ENCODE assay signal across 8 cellular contexts in genomic region chr3:195687209-195687760, GRCh38. TPM values are rescaled to one million over a fixed set of nuclear protein-coding genes. Genes with fewer than 3 reads are reported as not detected.
DNase-seq lines count a peak whose midpoint lies in the region; ATAC-seq and TF ChIP-seq lines count a peak whose summit lies in the region.
"Not testable (repeated sequence)": the region's sequence is repeated elsewhere in the genome, so short reads cannot be mapped to it uniquely, and the experiment has no call there.

No MANE protein-coding gene starts in this region.

- peak overlapping the region; percentile 2 for H3K27ac Mint-ChIP-seq in activated CD4-positive, alpha-beta T cell treated with anti-CD3 and anti-CD28 coated beads, Interleukin-2, amount 10 ng/mL, durations not matched to agents 24 days and 14 days
- H3K27ac Mint-ChIP-seq in naive thymus-derived CD8-positive, alpha-beta T cell = peak overlapping the region in 2 of 10 donors; percentile 28 to 78

- H3K9me3 ChIP-seq in A673 (ENCODE audit: low read depth, low read length, poor library complexity, severe bottlenecking) = not testable (repeated sequence)

- DNase-seq in A673 (ENCODE audit: low spot score) (peak; percentile 55), HCEC 1CT (peak; percentile 46), RKO (ENCODE audit: low spot score) (peak; percentile 63), epithelial cell of esophagus (ENCODE audit: low read depth) (peak; percentile 67)
- peak; percentile 89 for DNase-seq in activated CD4-positive, alpha-beta T cell treated with anti-CD3 and anti-CD28 coated beads, Interleukin-2, amount 10 ng/mL, durations not matched to agents 24 days and 14 days
- DNase-seq in activated naive CD4-positive, alpha-beta T cell treated with Interleukin-2 at 50 U/mL for 16 hours = peak; percentile 58
- DNase-seq in naive thymus-derived CD8-positive, alpha-beta T cell = peak in 6 of 10 donors; percentile 20 to 63 (median 28)
- DNase-seq in stimulated activated CD4-positive, alpha-beta T cell treated with anti-CD3 and anti-CD28 coated beads, Interleukin-4, amount 100 ng/mL, for 4 hours = peak; percentile 24 to 45

- peak in 1 of 2 donors; percentile 25 for ATAC-seq in naive thymus-derived CD8-positive, alpha-beta T cell

- H3K36me3 Mint-ChIP-seq in activated CD4-positive, alpha-beta T cell treated with anti-CD3 and anti-CD28 coated beads, Interleukin-2, amount 10 ng/mL, durations not matched to agents 24 days and 14 days (ENCODE audit: low read depth) = peaks cover 60% of the 10 kb centered on the region
- H3K36me3 Mint-ChIP-seq in naive thymus-derived CD8-positive, alpha-beta T cell = peaks cover 8 to 74% (median 32%) of the 10 kb centered on the region in 3 donors

- H3K4me3 Mint-ChIP-seq in activated CD4-positive, alpha-beta T cell treated with anti-CD3 and anti-CD28 coated beads, Interleukin-2, amount 10 ng/mL, durations not matched to agents 24 days and 14 days; naive thymus-derived CD8-positive, alpha-beta T cell: not testable (repeated sequence)

- H3K4me1 Mint-ChIP-seq in activated CD4-positive, alpha-beta T cell treated with anti-CD3 and anti-CD28 coated beads, Interleukin-2, amount 10 ng/mL, durations not matched to agents 24 days and 14 days = peaks cover 29% of the 10 kb centered on the region
- H3K4me1 Mint-ChIP-seq in naive thymus-derived CD8-positive, alpha-beta T cell = not testable (repeated sequence)

- H3K36me3 ChIP-seq in A673 (ENCODE audit: insufficient read depth, low read length, poor library complexity, severe bottlenecking) = not testable (repeated sequence)

- H3K27me3 ChIP-seq in A673 (replicated peaks; ENCODE audit: insufficient read depth, low read depth, low read length, poor library complexity) = not testable (repeated sequence)

- POLR2A ChIA-PET in A673 (lab: Charles Lee; ENCODE audit: low non-redundant PET); naive thymus-derived CD8-positive, alpha-beta T cell (lab: Charles Lee): not testable (repeated sequence)

- H3K9me3 Mint-ChIP-seq in activated CD4-positive, alpha-beta T cell treated with anti-CD3 and anti-CD28 coated beads, Interleukin-2, amount 10 ng/mL, durations not matched to agents 24 days and 14 days; naive thymus-derived CD8-positive, alpha-beta T cell: not testable (repeated sequence)

- CTCF ChIA-PET in A673 (lab: Charles Lee) = not testable (repeated sequence)

- not testable (repeated sequence) for H3K27me3 Mint-ChIP-seq in activated CD4-positive, alpha-beta T cell treated with anti-CD3 and anti-CD28 coated beads, Interleukin-2, amount 10 ng/mL, durations not matched to agents 24 days and 14 days; naive thymus-derived CD8-positive, alpha-beta T cell

- TF ChIP-seq CTCF in A673 (conservative IDR thresholded peaks at IDR 0.05; ENCODE audit: low read depth, low read length); epithelial cell of esophagus (IDR thresholded peaks at IDR 0.05; ENCODE audit: insufficient read depth, low read depth, low read length, missing control alignments): not testable (repeated sequence)

- intact Hi-C loops in A673 (cut with micrococcal nuclease; ENCODE audit: unreplicated experiment) = not testable (repeated sequence)
- intact Hi-C loops in activated CD4-positive, alpha-beta T cell treated with anti-CD3 and anti-CD28 coated beads, Interleukin-2, amount 10 ng/mL, durations not matched to agents 24 days and 14 days (cut with micrococcal nuclease) = loop anchor here (5.0 kb wide), 1 partner anchor 275 kb away; no protein-coding TSS in a partner anchor

- not testable (repeated sequence) for BruUV-seq in A673 (replicated peaks; lab: Mats Ljungman, UMichigan)

- not testable (repeated sequence) for H3K4me3 ChIP-seq in A673 (ENCODE audit: low read depth, low read length, poor library complexity, severe bottlenecking); epithelial cell of esophagus (ENCODE audit: low read length)

- H3K27ac ChIP-seq in A673 (ENCODE audit: low read depth, low read length, poor library complexity, severe bottlenecking) = not testable (repeated sequence)

- H3K4me1 ChIP-seq in A673 (ENCODE audit: insufficient read depth, low read length, poor library complexity, severe bottlenecking) = not testable (repeated sequence)

RNA-seq across cellular contexts. Expression of gene MUC20, which starts 33.5 kb away (rescaled TPM):
- 1.1 and 1.3 TPM in 2 replicates for total RNA-seq in A673 (2021)
- 2.9 and 3.7 TPM in 2 replicates for total RNA-seq in activated CD4-positive, alpha-beta T cell treated with anti-CD3 and anti-CD28 coated beads, Interleukin-2, amount 10 ng/mL, durations not matched to agents 24 days and 14 days
- total RNA-seq in naive thymus-derived CD8-positive, alpha-beta T cell = 10 to 100 TPM in 1 of 2 experiments, 1 to 10 TPM in 1; 9.0 to 11.7 TPM
- 1 to 10 TPM in 1 of 3 donors, under 1 TPM in 1, not detected in 1; 0.21 to 1.5 TPM for polyA plus RNA-seq in naive thymus-derived CD8-positive, alpha-beta T cell

Comparison
In these comparisons a context has a peak if more than half of its experiments do, and no peak if none do; other contexts are left out.
1. DNase-seq: peak in every context shown above with its lines; median percentile 89 in activated CD4-positive, alpha-beta T cell treated with anti-CD3 and anti-CD28 coated beads, Interleukin-2, amount 10 ng/mL, durations not matched to agents 24 days and 14 days; 67 in epithelial cell of esophagus; 63 in RKO; 58 in activated naive CD4-positive, alpha-beta T cell treated with Interleukin-2 at 50 U/mL for 16 hours; 55 in A673; 46 in HCEC 1CT; 34 in stimulated activated CD4-positive, alpha-beta T cell treated with anti-CD3 and anti-CD28 coated beads, Interleukin-4, amount 100 ng/mL, for 4 hours; 28 in naive thymus-derived CD8-positive, alpha-beta T cell.